ENCODE assay signal across 17 cellular contexts in genomic region chr16:3564130-3564888, GRCh38. TPM values are rescaled to one million over a fixed set of nuclear protein-coding genes. Genes with fewer than 3 reads are reported as not detected.
"Had no signal": no experiment of that assay in that cellular context is flagged by ENCODE, and none has a peak within 500 bp of the region (broad histone marks: within the 10 kb centered on the region; RNA-seq: fewer than 3 reads in every experiment).

No MANE protein-coding gene starts in this region.

- H3K4me3 ChIP-seq: coronary artery, hepatocyte, lung, testis, tibial nerve had no signal

- DNase-seq: central memory CD4-positive, alpha-beta T cell; effector CD4-positive, alpha-beta T cell; endodermal cell; erythroblast; foreskin melanocyte; head of caudate nucleus; mesenchymal stem cell; naive B cell; small intestine; stimulated activated CD4-positive, alpha-beta T cell treated with anti-CD3 and anti-CD28 coated beads, Interleukin-2, amount 100 ng/mL, for 48 hours; testis had no signal

- H3K27me3 ChIP-seq: hepatocyte, testis, tibial nerve had no signal

- H3K9me3 ChIP-seq: testis, tibial nerve had no signal

- ATAC-seq: left lobe of liver had no signal

- H3K27ac ChIP-seq: coronary artery, hepatocyte, testis, tibial nerve had no signal

- H3K4me1 ChIP-seq: testis, tibial nerve had no signal

RNA-seq across cellular contexts. Expression of gene NLRC3, which starts 12.9 kb away (rescaled TPM):
- total RNA-seq: osteocyte had no signal
